Comparison of ENCODE assay signal across 25 cellular contexts in the genomic region with DNA sequence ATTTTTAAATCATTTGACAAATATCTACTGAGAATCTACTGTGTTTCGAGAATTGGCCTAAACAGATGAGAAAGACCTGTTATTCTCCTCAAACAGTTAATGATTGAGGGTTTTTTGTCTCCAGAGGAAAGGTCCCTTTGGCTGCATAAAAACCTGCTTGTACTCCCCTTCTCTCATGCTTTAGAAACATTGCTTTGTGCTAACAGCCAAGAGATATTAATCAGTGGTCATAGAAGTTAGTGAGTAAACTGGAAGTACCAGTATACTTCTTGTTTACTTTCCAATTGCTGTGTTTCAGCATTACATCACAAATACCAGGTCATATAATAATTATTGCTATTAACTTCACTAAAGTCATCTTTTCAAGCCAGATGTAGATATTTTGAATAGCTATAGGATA. TPM values are rescaled to one million over a fixed set of nuclear protein-coding genes. Genes with fewer than 3 reads are reported as not detected.
DNase-seq lines count a peak whose midpoint lies in the region; ATAC-seq and TF ChIP-seq lines count a peak whose summit lies in the region.
"Had no signal": no experiment of that assay in that cellular context is flagged by ENCODE, and none has a peak within 500 bp of the region (broad histone marks: within the 10 kb centered on the region; RNA-seq: fewer than 3 reads in every experiment).

No MANE protein-coding gene starts in this region.

- H3K79me2 ChIP-seq in mammary epithelial cell (ENCODE audit: insufficient read depth, low read length) (peaks cover 4% of the 10 kb centered on the region), trophoblast cell (ENCODE audit: control insufficient read depth, insufficient read depth, low read length, poor library complexity) (no peaks in the 10 kb centered on the region)

- no peak overlapping the region for H2BK120ac ChIP-seq in trophoblast cell (ENCODE audit: insufficient read depth, low read length, poor library complexity)

- H3K4ac ChIP-seq in trophoblast cell (ENCODE audit: low read depth, low read length): no peak overlapping the region

- no peak overlapping the region for H3K18ac ChIP-seq in trophoblast cell (ENCODE audit: low read length)

- no peak overlapping the region for H3K14ac ChIP-seq in trophoblast cell (ENCODE audit: low read length)

- no peak overlapping the region for H2BK12ac ChIP-seq in trophoblast cell (ENCODE audit: low read length)

- no peak overlapping the region for H4K12ac ChIP-seq in trophoblast cell (ENCODE audit: low read depth, low read length)

- TF ChIP-seq CTCF in breast epithelium (IDR thresholded peaks at IDR 0.05) (no peak), mammary epithelial cell (conservative IDR thresholded peaks at IDR 0.05 in 1 of 2, IDR thresholded peaks at IDR 0.05 in 1 of 2; ENCODE audit: extremely low read depth in 1 of 2, insufficient read depth in 1 of 2, low read depth in 1 of 2, low read length in 2 of 2) (no peak), epithelial cell of esophagus (IDR thresholded peaks at IDR 0.05; ENCODE audit: insufficient read depth, low read depth, low read length, missing control alignments) (no peak), GM13976 (IDR thresholded peaks at IDR 0.05; ENCODE audit: borderline replicate concordance, control extremely low read depth, extremely low read depth, insufficient read depth, missing control alignments) (no peak)

- H3K23ac ChIP-seq in trophoblast cell (ENCODE audit: low read length): no peak overlapping the region

- no TSS peak for BruUV-seq in mammary epithelial cell (replicated peaks; lab: Mats Ljungman, UMichigan)

- in situ Hi-C loops in mammary epithelial cell (cut with MboI; ENCODE audit: low sequenced_read_pairs in 2 of 2) (no loop called here), GM13976 (cut with MboI; ENCODE audit: low sequenced_read_pairs, unreplicated experiment) (no loop called here)

- H4K8ac ChIP-seq in trophoblast cell (ENCODE audit: low read depth, low read length): no peak overlapping the region

- no peak overlapping the region for H2BK5ac ChIP-seq in trophoblast cell (ENCODE audit: low read depth, low read length, poor library complexity)

- DNase-seq in breast epithelium (ENCODE audit: low spot score in 2 of 2): no peak
- DNase-seq in mammary epithelial cell: no peak
- peak; percentile 18 for DNase-seq in epithelial cell of esophagus (ENCODE audit: low read depth)
- DNase-seq in trophoblast cell: peak; percentile 7 to 76
- no peak for DNase-seq in GM13976 (ENCODE audit: low spot score)
- no peak for DNase-seq in NCI-H510A treated with DMSO at 0.1 percent for 48 hours (lab: John Stamatoyannopoulos, UW)
- no peak for DNase-seq in activated naive CD4-positive, alpha-beta T cell treated with anti-CD3 and anti-CD28 coated beads, Interleukin-2, amount 50 U/mL, for 72 hours (ENCODE audit: low spot score in 2 of 2)
- DNase-seq: 8988T; AML-193; C1 segment of cervical spinal cord; CD8-positive, alpha-beta memory T cell; GOT3; IMR-90; NCI-H1105; NCI-H2029 treated with DMSO at 0.1 percent for 48 hours; NCI-H226; NCI-H524; NCI-H774; RPMI8226; SHP77 had no signal

- H3K4me3 ChIP-seq in breast epithelium (no peak overlapping the region), mammary epithelial cell (replicated peaks in 1 of 3; ENCODE audit: insufficient read depth in 1 of 3, low read depth in 2 of 3, low read length in 3 of 3) (no peak overlapping the region), epithelial cell of esophagus (ENCODE audit: low read length) (no peak overlapping the region), trophoblast cell (ENCODE audit: low read depth, low read length) (no peak overlapping the region)

- no peaks in the 10 kb centered on the region for H3K79me1 ChIP-seq in trophoblast cell (ENCODE audit: low read length)

- intact Hi-C loops in breast epithelium (cut with DNase I; ENCODE audit: low total_unique reads): no loop called here
- intact Hi-C loops in mammary epithelial cell (cut with micrococcal nuclease): no loop called here

- H3K9me3 ChIP-seq in breast epithelium (no peaks in the 10 kb centered on the region), mammary epithelial cell (replicated peaks; ENCODE audit: insufficient read depth, low read length) (no peaks in the 10 kb centered on the region), trophoblast cell (ENCODE audit: insufficient read depth, low read depth, low read length) (no peaks in the 10 kb centered on the region)

- H3K4me2 ChIP-seq in mammary epithelial cell (ENCODE audit: insufficient read depth, low read depth, low read length) (no peak overlapping the region), trophoblast cell (ENCODE audit: low read length) (no peak overlapping the region)
- H3K4me2 ChIP-seq: KMS-11 had no signal

- H3K27me3 ChIP-seq in breast epithelium: no peaks in the 10 kb centered on the region
- no peaks in the 10 kb centered on the region for H3K27me3 ChIP-seq in mammary epithelial cell (ENCODE audit: insufficient read depth, low read length)
- H3K27me3 ChIP-seq in trophoblast cell (ENCODE audit: insufficient read depth, low read length): no peaks in the 10 kb centered on the region

- 92% methylated on average over 1 of the region's 1 CpG for WGBS in mammary epithelial cell (ENCODE audit: low coverage, missing lambda C conversion rate)
- no CpG with 5 or more reads among the region's 1 CpG for WGBS in trophoblast cell (ENCODE audit: extremely low coverage, insufficient coverage, insufficient read length)

- no peak overlapping the region for H3K27ac Mint-ChIP-seq in activated naive CD4-positive, alpha-beta T cell treated with anti-CD3 and anti-CD28 coated beads, Interleukin-2, amount 50 U/mL, for 72 hours
- H3K27ac Mint-ChIP-seq: CD8-positive, alpha-beta memory T cell had no signal

- no peak overlapping the region for H2AFZ ChIP-seq in mammary epithelial cell (ENCODE audit: low read depth, low read length)
- H2AFZ ChIP-seq in trophoblast cell (ENCODE audit: insufficient read depth, low read length, poor library complexity): no peak overlapping the region

- H2AK5ac ChIP-seq in trophoblast cell (ENCODE audit: low read length): no peak overlapping the region

- TF ChIP-seq POLR2A in breast epithelium (IDR thresholded peaks at IDR 0.05): no peak

- CTCF ChIA-PET in mammary epithelial cell (lab: Charles Lee; ENCODE audit: low non-redundant PET): no interaction called here

- no peak for ATAC-seq in activated naive CD4-positive, alpha-beta T cell treated with anti-CD3 and anti-CD28 coated beads, Interleukin-2, amount 50 U/mL, for 72 hours
- ATAC-seq in HG02678 (IDR thresholded peaks at IDR 0.05; ENCODE audit: unreplicated experiment): no peak
- ATAC-seq: HCT116 had no signal

- no peak overlapping the region for H3K9ac ChIP-seq in mammary epithelial cell (ENCODE audit: insufficient read depth, low read length)
- no peak overlapping the region for H3K9ac ChIP-seq in trophoblast cell (ENCODE audit: low read length)
- H3K9ac ChIP-seq: KMS-11 had no signal

- no peak overlapping the region for H4K91ac ChIP-seq in trophoblast cell (ENCODE audit: low read depth, low read length)

- no peaks in the 10 kb centered on the region for H3K36me3 Mint-ChIP-seq in activated naive CD4-positive, alpha-beta T cell treated with anti-CD3 and anti-CD28 coated beads, Interleukin-2, amount 50 U/mL, for 72 hours
- H3K36me3 Mint-ChIP-seq: CD8-positive, alpha-beta memory T cell had no signal

- peaks cover 0 to 8% of the 10 kb centered on the region in 2 donors for H3K4me1 ChIP-seq in breast epithelium
- H3K4me1 ChIP-seq in mammary epithelial cell (ENCODE audit: insufficient read depth, low read length): no peaks in the 10 kb centered on the region
- H3K4me1 ChIP-seq in trophoblast cell (ENCODE audit: control insufficient read depth in 1 of 2, insufficient read depth in 2 of 2, low read length in 2 of 2): no peaks in the 10 kb centered on the region

- dilution Hi-C loops in mammary epithelial cell (cut with HindIII; ENCODE audit: low sequenced_read_pairs): no loop called here

- H3K9me3 Mint-ChIP-seq in activated naive CD4-positive, alpha-beta T cell treated with anti-CD3 and anti-CD28 coated beads, Interleukin-2, amount 50 U/mL, for 72 hours: no peaks in the 10 kb centered on the region
- H3K9me3 Mint-ChIP-seq: CD8-positive, alpha-beta memory T cell had no signal

- no peaks in the 10 kb centered on the region for H4K20me1 ChIP-seq in mammary epithelial cell (ENCODE audit: insufficient read depth, low read length)

- H3K36me3 ChIP-seq in breast epithelium: no peaks in the 10 kb centered on the region
- H3K36me3 ChIP-seq in mammary epithelial cell (ENCODE audit: insufficient read depth, low read length): peaks cover 57% of the 10 kb centered on the region
- H3K36me3 ChIP-seq in trophoblast cell (ENCODE audit: control insufficient read depth in 1 of 2, insufficient read depth in 2 of 2, low read length in 2 of 2): peaks cover 9 to 26% of the 10 kb centered on the region in 2 experiments

- H3K27ac ChIP-seq in breast epithelium (peak overlapping the region; percentile 57 to 66), mammary epithelial cell (ENCODE audit: insufficient read depth, low read depth, low read length) (no peak overlapping the region), trophoblast cell (ENCODE audit: low read depth, low read length) (no peak overlapping the region)
- H3K27ac ChIP-seq: KMS-11 had no signal

RNA-seq across cellular contexts. Expression of a gene that starts 34.1 kb away (rescaled TPM):
- total RNA-seq in breast epithelium: 10 to 100 TPM in 2 of 3 donors, under 1 TPM in 1; 0.16 to 46.1 (median 16.7) TPM
- 100 to 1,000 TPM; 186 to 461 TPM for total RNA-seq in mammary epithelial cell
- polyA plus RNA-seq in mammary epithelial cell: 162 TPM
- 233 TPM for polyA minus RNA-seq in mammary epithelial cell
- 100 and 101 TPM in 2 replicates for polyA plus RNA-seq in trophoblast cell (2013)
- total RNA-seq in activated naive CD4-positive, alpha-beta T cell treated with anti-CD3 and anti-CD28 coated beads, Interleukin-2, amount 50 U/mL, for 72 hours: not detected
- total RNA-seq: CD8-positive, alpha-beta memory T cell; OCI-LY7 had no signal
- polyA plus RNA-seq: AG04450; CD8-positive, alpha-beta memory T cell; IMR-90 had no signal

Comparison
In these comparisons a context has a peak if more than half of its experiments do, and no peak if none do; other contexts are left out.
1. H3K27ac ChIP-seq: peak in breast epithelium (2 of 2); none in mammary epithelial cell (single experiment) and trophoblast cell (single experiment).
2. DNase-seq: peak in epithelial cell of esophagus (single experiment) and trophoblast cell (2 of 2); none in breast epithelium (0 of 2), mammary epithelial cell (single experiment), GM13976 (single experiment), NCI-H510A treated with DMSO at 0.1 percent for 48 hours (single experiment) and activated naive CD4-positive, alpha-beta T cell treated with anti-CD3 and anti-CD28 coated beads, Interleukin-2, amount 50 U/mL, for 72 hours (0 of 2).